In genomic region chr1:161165742-161166668, GRCh38 we compare ENCODE assay signal across 8 cellular contexts. TPM values are rescaled to one million over a fixed set of nuclear protein-coding genes. Genes with fewer than 3 reads are reported as not detected.
DNase-seq lines count a peak whose midpoint lies in the region; ATAC-seq and TF ChIP-seq lines count a peak whose summit lies in the region.

TSS of gene PPOX (plus strand) at chr1:161166426. CDS start at chr1:161166848, 422 bp downstream.

- peak within 1 kb of the TSS; percentile 88 for H3K4me3 Mint-ChIP-seq in activated T-cell treated with anti-CD3 and anti-CD28 coated beads, Interleukin-2, amount 50 U/mL, for 24 hours

- peaks cover 60% of the 10 kb centered on the region for H3K4me1 Mint-ChIP-seq in activated T-cell treated with anti-CD3 and anti-CD28 coated beads, Interleukin-2, amount 50 U/mL, for 24 hours (ENCODE audit: low read depth)

- ATAC-seq in GM21723 (IDR thresholded peaks at IDR 0.05; ENCODE audit: unreplicated experiment) = peak; percentile 95

- H3K4me3 ChIP-seq in esophagus (ENCODE audit: low read depth in 1 of 2, low read length in 2 of 2) = peak within 1 kb of the TSS; percentile 63 to 67
- H3K4me3 ChIP-seq in muscle layer of colon (ENCODE audit: low read depth in 1 of 2, low read length in 2 of 2) = peak within 1 kb of the TSS; percentile 73 to 93

- no peaks in the 10 kb centered on the region for H3K9me3 Mint-ChIP-seq in activated T-cell treated with anti-CD3 and anti-CD28 coated beads, Interleukin-2, amount 50 U/mL, for 24 hours

- H3K27ac ChIP-seq in esophagus (ENCODE audit: low read depth in 2 of 2, low read length in 1 of 2) = peak within 1 kb of the TSS; percentile 92 to 97
- peak within 1 kb of the TSS; percentile 95 for H3K27ac ChIP-seq in muscle layer of colon (ENCODE audit: low read depth, low read length)

- H3K27me3 ChIP-seq in esophagus (ENCODE audit: control insufficient read depth in 1 of 2, insufficient read depth in 2 of 2, low read length in 2 of 2) = no peaks in the 10 kb centered on the region
- no peaks in the 10 kb centered on the region for H3K27me3 ChIP-seq in muscle layer of colon (ENCODE audit: control insufficient read depth in 1 of 2, insufficient read depth in 2 of 2, low read length in 2 of 2)

- peak within 1 kb of the TSS; percentile 97 for H3K27ac Mint-ChIP-seq in activated T-cell treated with anti-CD3 and anti-CD28 coated beads, Interleukin-2, amount 50 U/mL, for 24 hours

- peaks cover under 1 to 15% of the 10 kb centered on the region in 2 donors for H3K4me1 ChIP-seq in esophagus (ENCODE audit: control insufficient read depth in 2 of 2, insufficient read depth in 2 of 2, low read length in 1 of 2)
- H3K4me1 ChIP-seq in muscle layer of colon (ENCODE audit: insufficient read depth, low read length) = peaks cover 25% of the 10 kb centered on the region

- H3K9me3 ChIP-seq in esophagus (ENCODE audit: control insufficient read depth in 2 of 2, insufficient read depth in 1 of 2, low read depth in 1 of 2, low read length in 1 of 2) = no peaks in the 10 kb centered on the region
- H3K9me3 ChIP-seq in muscle layer of colon (ENCODE audit: low read length) = no peaks in the 10 kb centered on the region

- peak within 1 kb of the TSS; percentile 94 for H3K9ac ChIP-seq in muscle layer of colon (ENCODE audit: low read length)

- H3K27me3 Mint-ChIP-seq in activated T-cell treated with anti-CD3 and anti-CD28 coated beads, Interleukin-2, amount 50 U/mL, for 24 hours = no peaks in the 10 kb centered on the region

- peaks cover 2 to 20% of the 10 kb centered on the region in 2 donors for H3K36me3 ChIP-seq in esophagus (ENCODE audit: control insufficient read depth in 2 of 2, insufficient read depth in 2 of 2, low read length in 1 of 2)
- peaks cover 57% of the 10 kb centered on the region for H3K36me3 ChIP-seq in muscle layer of colon (ENCODE audit: insufficient read depth, low read length)

- H3K36me3 Mint-ChIP-seq in activated T-cell treated with anti-CD3 and anti-CD28 coated beads, Interleukin-2, amount 50 U/mL, for 24 hours (ENCODE audit: low read depth) = peaks cover 80% of the 10 kb centered on the region

- WGBS in esophagus, 2 donors = 0% methylated on average over 54 of the region's 54 CpGs

- DNase-seq in DMS79 treated with DMSO at 0.1 percent for 48 hours (lab: John Stamatoyannopoulos, UW) = peak; percentile 97
- peak; percentile 96 for DNase-seq in KG1 (lab: John Stamatoyannopoulos, UW)
- peak; percentile 90 for DNase-seq in activated T-cell treated with anti-CD3 and anti-CD28 coated beads, Interleukin-2, amount 50 U/mL, for 24 hours
- peak; percentile 85 for DNase-seq in stimulated activated CD8-positive, alpha-beta memory T cell treated with anti-CD3 and anti-CD28 coated beads, Interleukin-7, amount 100 ng/mL, for 24 hours (ENCODE audit: low read depth)

TF ChIP-seq in PFSK-1, 5 proteins besides CTCF, POLR2A, EP300 and RAD21:
- TF ChIP-seq SIN3A (IDR thresholded peaks at IDR 0.05; ENCODE audit: borderline replicate concordance, insufficient read depth, low read length) (peak; percentile 92; the same call in 1 of the 2 replicates), REST (IDR thresholded peaks at IDR 0.05; ENCODE audit: insufficient read depth in 1 of 2, low read depth in 2 of 2, low read length in 2 of 2) (peak in 1 of 2 experiments; percentile 53; a peak in 1 of 4 replicates), TAF1 (IDR thresholded peaks at IDR 0.05; ENCODE audit: borderline replicate concordance, insufficient read depth, low read length) (peak; percentile 72; the same call in 1 of the 2 replicates), FOXP2 (optimal IDR thresholded peaks at IDR 0.05; ENCODE audit: borderline replicate concordance, extremely low read depth, extremely low read length, insufficient read depth) (peak; percentile 99), POLR2AphosphoS5 (IDR thresholded peaks at IDR 0.05; ENCODE audit: low read depth, low read length) (peak; percentile 83)

RNA-seq across cellular contexts. Expression of gene PPOX, which starts in this region (rescaled TPM):
- polyA plus RNA-seq in PFSK-1 (2012; ENCODE audit: insufficient read length, low read depth) = 24.9 TPM
- 10 to 100 TPM; 11.7 to 29.6 TPM for polyA plus RNA-seq in esophagus

Comparison
In these comparisons a context has a peak if more than half of its experiments do, and no peak if none do; other contexts are left out.
1. Peak in every context shown above with its lines: DNase-seq, ATAC-seq, H3K4me3 ChIP-seq and H3K27ac ChIP-seq.